ENCODE assay signal across 29 cellular contexts in genomic region chr18:1965016-1965415, GRCh38.
"Had no signal": no experiment of that assay in that cellular context is flagged by ENCODE, and none has a peak within 500 bp of the region (broad histone marks: within the 10 kb centered on the region; RNA-seq: fewer than 3 reads in every experiment).

No MANE protein-coding gene starts in this region.

- H3K27ac ChIP-seq: dorsolateral prefrontal cortex, esophagus muscularis mucosa, foreskin keratinocyte, gastroesophageal sphincter, heart right ventricle, left lung, prostate gland, right atrium auricular region, suprapubic skin, transverse colon, upper lobe of right lung, uterus had no signal

- H3K36me3 ChIP-seq: esophagus muscularis mucosa, gastroesophageal sphincter, heart right ventricle, left lung, prostate gland, right atrium auricular region, suprapubic skin, transverse colon, upper lobe of right lung, uterus had no signal

- H3K27ac Mint-ChIP-seq: immature natural killer cell; naive thymus-derived CD8-positive, alpha-beta T cell; stimulated activated naive CD8-positive, alpha-beta T cell treated with anti-CD3 and anti-CD28 coated beads, Interleukin-15, amount 100 ng/mL, for 72 hours had no signal

- ATAC-seq: foreskin keratinocyte; gastroesophageal sphincter; heart right ventricle; left lung; naive thymus-derived CD8-positive, alpha-beta T cell; sciatic nerve; stimulated activated naive CD8-positive, alpha-beta T cell treated with anti-CD3 and anti-CD28 coated beads, Interleukin-15, amount 100 ng/mL, for 72 hours; upper lobe of right lung had no signal

- H3K4me1 Mint-ChIP-seq: immature natural killer cell; naive thymus-derived CD8-positive, alpha-beta T cell; nephron progenitor cell; stimulated activated naive CD8-positive, alpha-beta T cell treated with anti-CD3 and anti-CD28 coated beads, Interleukin-15, amount 100 ng/mL, for 72 hours had no signal

- DNase-seq: cortex of kidney; dorsolateral prefrontal cortex; effector CD8-positive, alpha-beta T cell; foreskin keratinocyte; glutamatergic neuron; heart right ventricle; hypothalamus; immature natural killer cell; islet precursor cell; left lung; naive thymus-derived CD8-positive, alpha-beta T cell; nephron progenitor cell; nucleus accumbens; stimulated activated CD4-positive, alpha-beta T cell treated with anti-CD3 and anti-CD28 coated beads, Interleukin-12 subunit alpha, Interleukin-12 subunit beta, amount 100 ng/mL, for 4 hours; stimulated activated CD4-positive, alpha-beta T cell treated with anti-CD3 and anti-CD28 coated beads, Interleukin-1b, Interleukin-23, amount 100 ng/mL, for 48 hours; stimulated activated CD4-positive, alpha-beta T cell treated with anti-CD3 and anti-CD28 coated beads, Interleukin-4, amount 100 ng/mL, for 1 hour; stimulated activated CD8-positive, alpha-beta memory T cell treated with anti-CD3 and anti-CD28 coated beads, Interleukin-4, amount 100 ng/mL, for 48 hours; stimulated activated naive CD4-positive, alpha-beta T cell; stimulated activated naive CD8-positive, alpha-beta T cell treated with anti-CD3 and anti-CD28 coated beads, Interleukin-15, amount 100 ng/mL, for 72 hours; transverse colon; upper lobe of right lung; uterus had no signal

- H3K9me3 Mint-ChIP-seq: naive thymus-derived CD8-positive, alpha-beta T cell; nephron progenitor cell; stimulated activated naive CD8-positive, alpha-beta T cell treated with anti-CD3 and anti-CD28 coated beads, Interleukin-15, amount 100 ng/mL, for 72 hours had no signal

- H3K4me3 ChIP-seq: dorsolateral prefrontal cortex, esophagus muscularis mucosa, gastroesophageal sphincter, heart right ventricle, left lung, prostate gland, right atrium auricular region, smooth muscle cell, suprapubic skin, transverse colon, upper lobe of right lung, uterus had no signal

- H3K36me3 Mint-ChIP-seq: immature natural killer cell; naive thymus-derived CD8-positive, alpha-beta T cell had no signal

- H3K4me3 Mint-ChIP-seq: immature natural killer cell; naive thymus-derived CD8-positive, alpha-beta T cell; nephron progenitor cell; stimulated activated naive CD8-positive, alpha-beta T cell treated with anti-CD3 and anti-CD28 coated beads, Interleukin-15, amount 100 ng/mL, for 72 hours had no signal

- H3K4me1 ChIP-seq: esophagus muscularis mucosa, foreskin keratinocyte, gastroesophageal sphincter, heart right ventricle, left lung, prostate gland, right atrium auricular region, suprapubic skin, transverse colon, upper lobe of right lung, uterus had no signal

- H3K9me3 ChIP-seq: esophagus muscularis mucosa, gastroesophageal sphincter, heart right ventricle, left lung, prostate gland, right atrium auricular region, suprapubic skin, transverse colon, upper lobe of right lung, uterus had no signal

- H3K27me3 Mint-ChIP-seq: stimulated activated naive CD8-positive, alpha-beta T cell treated with anti-CD3 and anti-CD28 coated beads, Interleukin-15, amount 100 ng/mL, for 72 hours had no signal

- H3K27me3 ChIP-seq: esophagus muscularis mucosa, foreskin keratinocyte, gastroesophageal sphincter, heart right ventricle, left lung, right atrium auricular region, suprapubic skin, transverse colon, upper lobe of right lung, uterus had no signal
